1 cellular context compared by ENCODE assay signal in the genomic region with DNA sequence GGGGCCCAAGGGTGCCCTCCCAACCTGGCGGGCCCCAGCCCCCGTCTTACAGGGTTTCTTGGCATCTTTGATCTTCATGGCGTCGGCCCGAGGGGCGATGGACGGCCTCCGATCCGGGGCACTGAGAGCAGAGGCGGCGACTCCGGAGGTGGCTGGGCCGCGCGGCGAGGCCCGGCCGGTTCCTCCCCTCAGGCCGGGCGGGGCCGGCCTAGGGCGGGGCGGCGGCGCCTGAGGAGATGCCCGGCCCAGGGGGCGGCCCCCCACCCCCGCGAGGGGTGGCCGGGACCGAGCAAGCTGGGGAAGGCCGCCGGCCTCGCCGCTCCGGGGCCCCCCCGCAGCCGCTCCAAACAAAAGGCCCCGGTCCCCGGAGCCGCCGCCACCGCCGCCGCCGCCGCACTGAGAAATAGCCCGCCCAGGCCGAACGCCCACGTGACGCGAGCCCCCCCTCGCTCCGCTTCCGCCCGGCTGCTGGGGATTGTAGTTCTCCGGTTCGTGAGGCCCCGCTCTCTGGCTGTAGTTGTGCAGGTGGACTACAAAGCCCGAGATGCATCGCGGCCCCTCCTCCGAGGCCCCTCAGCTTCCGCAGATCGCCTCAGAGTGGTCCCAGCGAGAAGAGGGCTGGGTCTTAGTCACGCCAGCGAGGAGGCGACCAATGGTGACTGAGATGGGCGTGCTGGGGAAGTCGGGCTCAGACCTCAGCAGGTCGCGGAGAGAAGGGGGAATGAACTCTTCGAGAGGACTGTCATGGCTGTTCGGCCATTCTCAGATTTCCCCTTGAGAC.
TF ChIP-seq lines count a peak whose summit lies in the region.

A gene (minus strand): TSS at position 163 of the 781 bp plus-strand sequence. CDS start 85 bp downstream, at position 78.

TF ChIP-seq in K562, 482 proteins besides CTCF, POLR2A, EP300 and RAD21 (continued from another document and continues in another):
- TF ChIP-seq, protein P1, sequence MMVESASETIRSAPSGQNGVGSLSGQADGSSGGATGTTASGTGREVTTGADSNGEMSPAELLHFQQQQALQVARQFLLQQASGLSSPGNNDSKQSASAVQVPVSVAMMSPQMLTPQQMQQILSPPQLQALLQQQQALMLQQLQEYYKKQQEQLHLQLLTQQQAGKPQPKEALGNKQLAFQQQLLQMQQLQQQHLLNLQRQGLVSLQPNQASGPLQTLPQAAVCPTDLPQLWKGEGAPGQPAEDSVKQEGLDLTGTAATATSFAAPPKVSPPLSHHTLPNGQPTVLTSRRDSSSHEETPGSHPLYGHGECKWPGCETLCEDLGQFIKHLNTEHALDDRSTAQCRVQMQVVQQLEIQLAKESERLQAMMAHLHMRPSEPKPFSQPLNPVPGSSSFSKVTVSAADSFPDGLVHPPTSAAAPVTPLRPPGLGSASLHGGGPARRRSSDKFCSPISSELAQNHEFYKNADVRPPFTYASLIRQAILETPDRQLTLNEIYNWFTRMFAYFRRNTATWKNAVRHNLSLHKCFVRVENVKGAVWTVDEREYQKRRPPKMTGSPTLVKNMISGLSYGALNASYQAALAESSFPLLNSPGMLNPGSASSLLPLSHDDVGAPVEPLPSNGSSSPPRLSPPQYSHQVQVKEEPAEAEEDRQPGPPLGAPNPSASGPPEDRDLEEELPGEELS (CRISPR knock-in tag; IDR thresholded peaks at IDR 0.05; ENCODE audit: borderline replicate concordance), result no peak
- TF ChIP-seq DACH1 (IDR thresholded peaks at IDR 0.05; ENCODE audit: partially characterized antibody) (no peak), NFXL1 (CRISPR knock-in tag; IDR thresholded peaks at IDR 0.05) (no peak), CREBBP (IDR thresholded peaks at IDR 0.05; ENCODE audit: low read depth, low read length) (no peak), CBX1 (IDR thresholded peaks at IDR 0.05; ENCODE audit: low read depth) (peak; percentile 58; the same call in 1 of the 2 replicates), ZNF785 (CRISPR knock-in tag; IDR thresholded peaks at IDR 0.05) (no peak), CHD4 (IDR thresholded peaks at IDR 0.05; ENCODE audit: insufficient read depth, insufficient replicate concordance, low read depth, low read length, poor library complexity, severe bottlenecking) (no peak), FOXJ3 (CRISPR knock-in tag; IDR thresholded peaks at IDR 0.05) (no peak), RBM15 (IDR thresholded peaks at IDR 0.05; ENCODE audit: insufficient read depth, low read length) (no peak), NELFE (IDR thresholded peaks at IDR 0.05; ENCODE audit: insufficient read depth, insufficient read length) (no peak), EWSR1 (IDR thresholded peaks at IDR 0.05; ENCODE audit: borderline replicate concordance, low read depth, partially characterized antibody) (no peak), NFRKB (IDR thresholded peaks at IDR 0.05; ENCODE audit: low read depth) (no peak; the same call in 1 of the 2 replicates), ZBTB17 (CRISPR knock-in tag; IDR thresholded peaks at IDR 0.05) (no peak), SETDB1 (IDR thresholded peaks at IDR 0.05; ENCODE audit: low read length) (no peak), SMARCA4 (IDR thresholded peaks at IDR 0.05) (no peak), ZNF79 (CRISPR knock-in tag; IDR thresholded peaks at IDR 0.05; ENCODE audit: low read depth) (no peak), TEAD1 (CRISPR knock-in tag; IDR thresholded peaks at IDR 0.05) (peak in 1 of 2 experiments; percentile 48; a peak in 1 of 4 replicates)
- TF ChIP-seq, protein P2, sequence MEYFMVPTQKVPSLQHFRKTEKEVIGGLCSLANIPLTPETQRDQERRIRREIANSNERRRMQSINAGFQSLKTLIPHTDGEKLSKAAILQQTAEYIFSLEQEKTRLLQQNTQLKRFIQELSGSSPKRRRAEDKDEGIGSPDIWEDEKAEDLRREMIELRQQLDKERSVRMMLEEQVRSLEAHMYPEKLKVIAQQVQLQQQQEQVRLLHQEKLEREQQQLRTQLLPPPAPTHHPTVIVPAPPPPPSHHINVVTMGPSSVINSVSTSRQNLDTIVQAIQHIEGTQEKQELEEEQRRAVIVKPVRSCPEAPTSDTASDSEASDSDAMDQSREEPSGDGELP (CRISPR knock-in tag; IDR thresholded peaks at IDR 0.05; ENCODE audit: borderline replicate concordance), result peak; percentile 80; the same call in 1 of the 2 replicates
- TF ChIP-seq, protein P3, sequence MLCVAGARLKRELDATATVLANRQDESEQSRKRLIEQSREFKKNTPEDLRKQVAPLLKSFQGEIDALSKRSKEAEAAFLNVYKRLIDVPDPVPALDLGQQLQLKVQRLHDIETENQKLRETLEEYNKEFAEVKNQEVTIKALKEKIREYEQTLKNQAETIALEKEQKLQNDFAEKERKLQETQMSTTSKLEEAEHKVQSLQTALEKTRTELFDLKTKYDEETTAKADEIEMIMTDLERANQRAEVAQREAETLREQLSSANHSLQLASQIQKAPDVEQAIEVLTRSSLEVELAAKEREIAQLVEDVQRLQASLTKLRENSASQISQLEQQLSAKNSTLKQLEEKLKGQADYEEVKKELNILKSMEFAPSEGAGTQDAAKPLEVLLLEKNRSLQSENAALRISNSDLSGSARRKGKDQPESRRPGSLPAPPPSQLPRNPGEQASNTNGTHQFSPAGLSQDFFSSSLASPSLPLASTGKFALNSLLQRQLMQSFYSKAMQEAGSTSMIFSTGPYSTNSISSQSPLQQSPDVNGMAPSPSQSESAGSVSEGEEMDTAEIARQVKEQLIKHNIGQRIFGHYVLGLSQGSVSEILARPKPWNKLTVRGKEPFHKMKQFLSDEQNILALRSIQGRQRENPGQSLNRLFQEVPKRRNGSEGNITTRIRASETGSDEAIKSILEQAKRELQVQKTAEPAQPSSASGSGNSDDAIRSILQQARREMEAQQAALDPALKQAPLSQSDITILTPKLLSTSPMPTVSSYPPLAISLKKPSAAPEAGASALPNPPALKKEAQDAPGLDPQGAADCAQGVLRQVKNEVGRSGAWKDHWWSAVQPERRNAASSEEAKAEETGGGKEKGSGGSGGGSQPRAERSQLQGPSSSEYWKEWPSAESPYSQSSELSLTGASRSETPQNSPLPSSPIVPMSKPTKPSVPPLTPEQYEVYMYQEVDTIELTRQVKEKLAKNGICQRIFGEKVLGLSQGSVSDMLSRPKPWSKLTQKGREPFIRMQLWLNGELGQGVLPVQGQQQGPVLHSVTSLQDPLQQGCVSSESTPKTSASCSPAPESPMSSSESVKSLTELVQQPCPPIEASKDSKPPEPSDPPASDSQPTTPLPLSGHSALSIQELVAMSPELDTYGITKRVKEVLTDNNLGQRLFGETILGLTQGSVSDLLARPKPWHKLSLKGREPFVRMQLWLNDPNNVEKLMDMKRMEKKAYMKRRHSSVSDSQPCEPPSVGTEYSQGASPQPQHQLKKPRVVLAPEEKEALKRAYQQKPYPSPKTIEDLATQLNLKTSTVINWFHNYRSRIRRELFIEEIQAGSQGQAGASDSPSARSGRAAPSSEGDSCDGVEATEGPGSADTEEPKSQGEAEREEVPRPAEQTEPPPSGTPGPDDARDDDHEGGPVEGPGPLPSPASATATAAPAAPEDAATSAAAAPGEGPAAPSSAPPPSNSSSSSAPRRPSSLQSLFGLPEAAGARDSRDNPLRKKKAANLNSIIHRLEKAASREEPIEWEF (CRISPR knock-in tag; IDR thresholded peaks at IDR 0.05), result no peak
- TF ChIP-seq, protein P4, sequence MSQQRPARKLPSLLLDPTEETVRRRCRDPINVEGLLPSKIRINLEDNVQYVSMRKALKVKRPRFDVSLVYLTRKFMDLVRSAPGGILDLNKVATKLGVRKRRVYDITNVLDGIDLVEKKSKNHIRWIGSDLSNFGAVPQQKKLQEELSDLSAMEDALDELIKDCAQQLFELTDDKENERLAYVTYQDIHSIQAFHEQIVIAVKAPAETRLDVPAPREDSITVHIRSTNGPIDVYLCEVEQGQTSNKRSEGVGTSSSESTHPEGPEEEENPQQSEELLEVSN (IDR thresholded peaks at IDR 0.05; ENCODE audit: borderline replicate concordance in 1 of 2, extremely low read depth in 1 of 2, insufficient read depth in 1 of 2, insufficient read length in 1 of 2, low read depth in 1 of 2, low read length in 1 of 2, poor library complexity in 1 of 2, severe bottlenecking in 1 of 2), result peak in 1 of 2 experiments; percentile 74
- TF ChIP-seq, protein P5, sequence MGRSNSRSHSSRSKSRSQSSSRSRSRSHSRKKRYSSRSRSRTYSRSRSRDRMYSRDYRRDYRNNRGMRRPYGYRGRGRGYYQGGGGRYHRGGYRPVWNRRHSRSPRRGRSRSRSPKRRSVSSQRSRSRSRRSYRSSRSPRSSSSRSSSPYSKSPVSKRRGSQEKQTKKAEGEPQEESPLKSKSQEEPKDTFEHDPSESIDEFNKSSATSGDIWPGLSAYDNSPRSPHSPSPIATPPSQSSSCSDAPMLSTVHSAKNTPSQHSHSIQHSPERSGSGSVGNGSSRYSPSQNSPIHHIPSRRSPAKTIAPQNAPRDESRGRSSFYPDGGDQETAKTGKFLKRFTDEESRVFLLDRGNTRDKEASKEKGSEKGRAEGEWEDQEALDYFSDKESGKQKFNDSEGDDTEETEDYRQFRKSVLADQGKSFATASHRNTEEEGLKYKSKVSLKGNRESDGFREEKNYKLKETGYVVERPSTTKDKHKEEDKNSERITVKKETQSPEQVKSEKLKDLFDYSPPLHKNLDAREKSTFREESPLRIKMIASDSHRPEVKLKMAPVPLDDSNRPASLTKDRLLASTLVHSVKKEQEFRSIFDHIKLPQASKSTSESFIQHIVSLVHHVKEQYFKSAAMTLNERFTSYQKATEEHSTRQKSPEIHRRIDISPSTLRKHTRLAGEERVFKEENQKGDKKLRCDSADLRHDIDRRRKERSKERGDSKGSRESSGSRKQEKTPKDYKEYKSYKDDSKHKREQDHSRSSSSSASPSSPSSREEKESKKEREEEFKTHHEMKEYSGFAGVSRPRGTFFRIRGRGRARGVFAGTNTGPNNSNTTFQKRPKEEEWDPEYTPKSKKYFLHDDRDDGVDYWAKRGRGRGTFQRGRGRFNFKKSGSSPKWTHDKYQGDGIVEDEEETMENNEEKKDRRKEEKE (IDR thresholded peaks at IDR 0.05; ENCODE audit: borderline replicate concordance in 1 of 2, control insufficient read depth in 1 of 2, low read depth in 2 of 2, low read length in 1 of 2), result 0 out of 4 replicates have a peak, but pooled peaks of 1 of the 2 experiments have one; percentile 58
- TF ChIP-seq, protein P6, sequence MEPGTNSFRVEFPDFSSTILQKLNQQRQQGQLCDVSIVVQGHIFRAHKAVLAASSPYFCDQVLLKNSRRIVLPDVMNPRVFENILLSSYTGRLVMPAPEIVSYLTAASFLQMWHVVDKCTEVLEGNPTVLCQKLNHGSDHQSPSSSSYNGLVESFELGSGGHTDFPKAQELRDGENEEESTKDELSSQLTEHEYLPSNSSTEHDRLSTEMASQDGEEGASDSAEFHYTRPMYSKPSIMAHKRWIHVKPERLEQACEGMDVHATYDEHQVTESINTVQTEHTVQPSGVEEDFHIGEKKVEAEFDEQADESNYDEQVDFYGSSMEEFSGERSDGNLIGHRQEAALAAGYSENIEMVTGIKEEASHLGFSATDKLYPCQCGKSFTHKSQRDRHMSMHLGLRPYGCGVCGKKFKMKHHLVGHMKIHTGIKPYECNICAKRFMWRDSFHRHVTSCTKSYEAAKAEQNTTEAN (CRISPR knock-in tag; IDR thresholded peaks at IDR 0.05), result no peak
